12 cellular contexts compared by ENCODE assay signal in the genomic region with DNA sequence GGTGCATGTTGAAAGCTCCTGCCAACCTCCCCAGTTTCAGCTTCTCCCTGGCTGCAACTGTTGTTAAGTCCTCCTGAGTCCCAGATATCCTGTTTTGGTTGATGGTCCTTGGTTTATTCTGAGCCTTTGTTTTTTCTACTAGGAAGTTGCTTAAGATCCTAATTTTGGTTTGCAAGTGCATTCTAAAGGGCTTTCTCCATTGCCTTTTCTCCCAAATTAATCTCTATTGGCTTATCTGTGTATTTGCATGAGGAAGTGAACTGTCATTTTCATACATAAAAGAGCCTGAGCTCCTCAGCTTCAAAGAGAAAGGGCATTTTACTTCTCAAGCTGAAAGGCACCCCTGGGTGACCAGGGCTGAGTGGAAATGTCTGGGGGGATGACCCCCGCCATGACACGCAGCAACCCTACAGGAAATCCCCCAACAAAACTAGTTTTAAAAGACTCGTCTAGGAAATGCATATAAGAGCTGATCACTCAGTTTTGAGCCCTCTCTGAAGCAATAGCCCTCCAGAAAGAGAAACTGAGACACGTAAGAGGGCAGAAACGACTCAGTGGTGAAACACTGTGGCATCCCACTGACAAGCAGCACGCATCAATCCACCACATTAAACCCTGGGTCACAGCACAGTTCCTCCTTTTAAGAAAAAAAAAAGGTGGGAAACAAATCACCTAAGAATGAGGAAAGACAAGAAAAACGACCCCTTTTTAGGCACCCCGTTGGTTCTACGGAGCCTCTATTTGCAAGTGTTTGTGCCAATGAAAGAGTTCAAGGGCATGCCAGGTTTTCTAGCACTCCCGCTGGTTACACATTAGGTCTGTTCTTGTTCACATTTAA.
DNase-seq lines count a peak whose midpoint lies in the region; ATAC-seq lines count a peak whose summit lies in the region.
"Had no signal": no experiment of that assay in that cellular context is flagged by ENCODE, and none has a peak within 500 bp of the region (broad histone marks: within the 10 kb centered on the region; RNA-seq: fewer than 3 reads in every experiment).

No MANE protein-coding gene starts in this region.

- DNase-seq in iPS DF 19.7 (ENCODE audit: low read depth, low spot score) (peak; percentile 54), NCI-H187 (lab: John Stamatoyannopoulos, UW) (no peak), NCI-H82 (lab: John Stamatoyannopoulos, UW) (no peak)
- no peak for DNase-seq in activated T-helper 2 cell treated with anti-CD3 and anti-CD28 coated beads, Interferon-gamma antibody, Interleukin-2, Interleukin-4, amounts not matched to agents 10 μg/mL and 5 μg/mL and 100 μg/mL, durations not matched to agents 14 hours and 24 hours and 36 hours (ENCODE audit: low spot score)
- DNase-seq: activated T-cell treated with anti-CD3 and anti-CD28 coated beads, Interleukin-2, amount 50 U/mL, for 4 hours; caudate nucleus; retina had no signal

- H3K27me3 Mint-ChIP-seq in activated T-helper 2 cell treated with anti-CD3 and anti-CD28 coated beads, Interferon-gamma antibody, Interleukin-2, Interleukin-4, amounts not matched to agents 10 μg/mL and 5 μg/mL and 100 μg/mL, durations not matched to agents 14 hours and 24 hours and 36 hours (ENCODE audit: low read depth): peaks cover 3% of the 10 kb centered on the region

- no peak overlapping the region for H3K4me3 Mint-ChIP-seq in activated T-helper 2 cell treated with anti-CD3 and anti-CD28 coated beads, Interferon-gamma antibody, Interleukin-2, Interleukin-4, amounts not matched to agents 10 μg/mL and 5 μg/mL and 100 μg/mL, durations not matched to agents 14 hours and 24 hours and 36 hours (ENCODE audit: low read depth)
- H3K4me3 Mint-ChIP-seq: activated T-cell treated with anti-CD3 and anti-CD28 coated beads, Interleukin-2, amount 50 U/mL, for 4 hours; IgD-negative memory B cell had no signal

- no peak overlapping the region for H3K27ac Mint-ChIP-seq in activated T-helper 2 cell treated with anti-CD3 and anti-CD28 coated beads, Interferon-gamma antibody, Interleukin-2, Interleukin-4, amounts not matched to agents 10 μg/mL and 5 μg/mL and 100 μg/mL, durations not matched to agents 14 hours and 24 hours and 36 hours
- H3K27ac Mint-ChIP-seq: IgD-negative memory B cell had no signal

- no peaks in the 10 kb centered on the region for H3K36me3 Mint-ChIP-seq in activated T-helper 2 cell treated with anti-CD3 and anti-CD28 coated beads, Interferon-gamma antibody, Interleukin-2, Interleukin-4, amounts not matched to agents 10 μg/mL and 5 μg/mL and 100 μg/mL, durations not matched to agents 14 hours and 24 hours and 36 hours (ENCODE audit: low read depth)
- H3K36me3 Mint-ChIP-seq: IgD-negative memory B cell had no signal

- intact Hi-C loops in activated T-helper 2 cell treated with anti-CD3 and anti-CD28 coated beads, Interferon-gamma antibody, Interleukin-2, Interleukin-4, amounts not matched to agents 10 μg/mL and 5 μg/mL and 100 μg/mL, durations not matched to agents 14 hours and 24 hours and 36 hours (cut with micrococcal nuclease): no loop called here

- ATAC-seq in GM19025 (IDR thresholded peaks at IDR 0.05; ENCODE audit: low read depth, unreplicated experiment) (peak; percentile 81), HG02610 (IDR thresholded peaks at IDR 0.05; ENCODE audit: unreplicated experiment) (peak; percentile 87), HG03520 (IDR thresholded peaks at IDR 0.05; ENCODE audit: unreplicated experiment) (peak; percentile 58), GM19324 (IDR thresholded peaks at IDR 0.05; ENCODE audit: low FRiP score, unreplicated experiment) (no peak)
- ATAC-seq: activated T-cell treated with anti-CD3 and anti-CD28 coated beads, Interleukin-2, amount 50 U/mL, for 4 hours had no signal

- no peaks in the 10 kb centered on the region for H3K9me3 Mint-ChIP-seq in activated T-helper 2 cell treated with anti-CD3 and anti-CD28 coated beads, Interferon-gamma antibody, Interleukin-2, Interleukin-4, amounts not matched to agents 10 μg/mL and 5 μg/mL and 100 μg/mL, durations not matched to agents 14 hours and 24 hours and 36 hours
- H3K9me3 Mint-ChIP-seq: activated T-cell treated with anti-CD3 and anti-CD28 coated beads, Interleukin-2, amount 50 U/mL, for 4 hours had no signal

- no peaks in the 10 kb centered on the region for H3K4me1 Mint-ChIP-seq in activated T-helper 2 cell treated with anti-CD3 and anti-CD28 coated beads, Interferon-gamma antibody, Interleukin-2, Interleukin-4, amounts not matched to agents 10 μg/mL and 5 μg/mL and 100 μg/mL, durations not matched to agents 14 hours and 24 hours and 36 hours (ENCODE audit: low read depth)
